22 cellular contexts compared by ENCODE assay signal in genomic region chr4:86326399-86326798, GRCh38. TPM values are rescaled to one million over a fixed set of nuclear protein-coding genes. Genes with fewer than 3 reads are reported as not detected.
"Had no signal": no experiment of that assay in that cellular context is flagged by ENCODE, and none has a peak within 500 bp of the region (broad histone marks: within the 10 kb centered on the region; RNA-seq: fewer than 3 reads in every experiment).

No MANE protein-coding gene starts in this region.

- H3K9me3 Mint-ChIP-seq: activated CD4-positive, alpha-beta memory T cell treated with anti-CD3 and anti-CD28 coated beads for 36 hours; activated naive CD4-positive, alpha-beta T cell treated with anti-CD3 and anti-CD28 coated beads for 36 hours; activated naive CD8-positive, alpha-beta T cell treated with anti-CD3 and anti-CD28 coated beads, Interleukin-2, amount 10 ng/mL, durations not matched to agents 7 days and 5 days; activated T-cell treated with anti-CD3 and anti-CD28 coated beads, Interleukin-2, amount 50 U/mL, for 72 hours; stimulated activated naive CD8-positive, alpha-beta T cell treated with anti-CD3 and anti-CD28 coated beads, Interleukin-15, amount 100 ng/mL, for 72 hours had no signal

- H3K27me3 ChIP-seq: body of pancreas, cardiac muscle cell, gastroesophageal sphincter, tibial artery had no signal

- H3K27ac Mint-ChIP-seq: activated CD4-positive, alpha-beta memory T cell treated with anti-CD3 and anti-CD28 coated beads for 36 hours; activated naive CD4-positive, alpha-beta T cell treated with anti-CD3 and anti-CD28 coated beads for 36 hours; activated naive CD8-positive, alpha-beta T cell treated with anti-CD3 and anti-CD28 coated beads, Interleukin-2, amount 10 ng/mL, durations not matched to agents 7 days and 5 days; activated T-cell treated with anti-CD3 and anti-CD28 coated beads, Interleukin-2, amount 50 U/mL, for 72 hours; effector memory CD8-positive, alpha-beta T cell; nephron progenitor cell; stimulated activated naive CD8-positive, alpha-beta T cell treated with anti-CD3 and anti-CD28 coated beads, Interleukin-15, amount 100 ng/mL, for 72 hours; T-helper 17 cell had no signal

- H3K79me2 ChIP-seq: parathyroid adenoma had no signal

- H3K27me3 Mint-ChIP-seq: activated CD4-positive, alpha-beta memory T cell treated with anti-CD3 and anti-CD28 coated beads for 36 hours; effector memory CD8-positive, alpha-beta T cell; stimulated activated naive CD8-positive, alpha-beta T cell treated with anti-CD3 and anti-CD28 coated beads, Interleukin-15, amount 100 ng/mL, for 72 hours had no signal

- DNase-seq: activated CD4-positive, alpha-beta memory T cell treated with anti-CD3 and anti-CD28 coated beads for 36 hours; activated CD4-positive, alpha-beta T cell treated with anti-CD3 and anti-CD28 coated beads for 48 hours; activated effector memory CD4-positive, alpha-beta T cell treated with Interleukin-2 at 50 U/mL for 16 hours; activated naive CD4-positive, alpha-beta T cell treated with anti-CD3 and anti-CD28 coated beads for 36 hours; activated naive CD8-positive, alpha-beta T cell treated with anti-CD3 and anti-CD28 coated beads, Interleukin-2, amount 10 ng/mL, durations not matched to agents 7 days and 5 days; activated T-cell treated with anti-CD3 and anti-CD28 coated beads, Interleukin-2, amount 50 U/mL, for 72 hours; body of pancreas; effector memory CD8-positive, alpha-beta T cell; head of caudate nucleus; hypothalamus; left cardiac atrium; nephron progenitor cell; right cardiac atrium; stimulated activated CD4-positive, alpha-beta T cell treated with anti-CD3 and anti-CD28 coated beads, Interleukin-12 subunit alpha, Interleukin-12 subunit beta, amount 100 ng/mL, for 4 hours; stimulated activated naive CD8-positive, alpha-beta T cell treated with anti-CD3 and anti-CD28 coated beads, Interleukin-15, amount 100 ng/mL, for 72 hours; T-helper 17 cell; tibial artery had no signal

- ATAC-seq: activated T-cell treated with anti-CD3 and anti-CD28 coated beads, Interleukin-2, amount 50 U/mL, for 72 hours; body of pancreas; effector memory CD8-positive, alpha-beta T cell; esophagus mucosa; gastroesophageal sphincter; left cardiac atrium; right cardiac atrium; stimulated activated naive CD8-positive, alpha-beta T cell treated with anti-CD3 and anti-CD28 coated beads, Interleukin-15, amount 100 ng/mL, for 72 hours; T-helper 17 cell had no signal

- H3K36me3 Mint-ChIP-seq: activated CD4-positive, alpha-beta memory T cell treated with anti-CD3 and anti-CD28 coated beads for 36 hours; activated naive CD8-positive, alpha-beta T cell treated with anti-CD3 and anti-CD28 coated beads, Interleukin-2, amount 10 ng/mL, durations not matched to agents 7 days and 5 days had no signal

- H2AFZ ChIP-seq: parathyroid adenoma had no signal

- H3K4me1 ChIP-seq: body of pancreas, parathyroid adenoma, tibial artery had no signal

- H3K4me3 ChIP-seq: body of pancreas, cardiac muscle cell, gastroesophageal sphincter, tibial artery had no signal

- H3K9ac ChIP-seq: parathyroid adenoma had no signal

- H3K4me3 Mint-ChIP-seq: activated CD4-positive, alpha-beta memory T cell treated with anti-CD3 and anti-CD28 coated beads for 36 hours; activated naive CD4-positive, alpha-beta T cell treated with anti-CD3 and anti-CD28 coated beads for 36 hours; activated naive CD8-positive, alpha-beta T cell treated with anti-CD3 and anti-CD28 coated beads, Interleukin-2, amount 10 ng/mL, durations not matched to agents 7 days and 5 days; activated T-cell treated with anti-CD3 and anti-CD28 coated beads, Interleukin-2, amount 50 U/mL, for 72 hours; effector memory CD8-positive, alpha-beta T cell; nephron progenitor cell; stimulated activated naive CD8-positive, alpha-beta T cell treated with anti-CD3 and anti-CD28 coated beads, Interleukin-15, amount 100 ng/mL, for 72 hours; T-helper 17 cell had no signal

- H3K36me3 ChIP-seq: cardiac muscle cell, gastroesophageal sphincter, tibial artery had no signal

- H3K27ac ChIP-seq: body of pancreas, cardiac muscle cell, gastroesophageal sphincter, parathyroid adenoma, tibial artery had no signal

- H3K9me3 ChIP-seq: body of pancreas, gastroesophageal sphincter, tibial artery had no signal

- H3K4me1 Mint-ChIP-seq: activated naive CD8-positive, alpha-beta T cell treated with anti-CD3 and anti-CD28 coated beads, Interleukin-2, amount 10 ng/mL, durations not matched to agents 7 days and 5 days; stimulated activated naive CD8-positive, alpha-beta T cell treated with anti-CD3 and anti-CD28 coated beads, Interleukin-15, amount 100 ng/mL, for 72 hours; T-helper 17 cell had no signal

RNA-seq across cellular contexts. Expression of gene MAPK10, which starts 33.5 kb away (rescaled TPM):
- total RNA-seq: activated CD4-positive, alpha-beta memory T cell treated with anti-CD3 and anti-CD28 coated beads for 36 hours; activated naive CD4-positive, alpha-beta T cell treated with anti-CD3 and anti-CD28 coated beads for 36 hours; activated naive CD8-positive, alpha-beta T cell treated with anti-CD3 and anti-CD28 coated beads, Interleukin-2, amount 10 ng/mL, durations not matched to agents 7 days and 5 days; endothelial cell of umbilical vein had no signal
